Comparison of ENCODE assay signal across 24 cellular contexts in genomic region chrX:46029777-46030176, GRCh38.
DNase-seq lines count a peak whose midpoint lies in the region; ATAC-seq, FAIRE-seq and TF ChIP-seq lines count a peak whose summit lies in the region.
"Had no signal": no experiment of that assay in that cellular context is flagged by ENCODE, and none has a peak within 500 bp of the region (broad histone marks: within the 10 kb centered on the region; RNA-seq: fewer than 3 reads in every experiment).

No MANE protein-coding gene starts in this region.

- H3K79me2 ChIP-seq in HCT116 (ENCODE audit: insufficient read depth, low read length) (no peaks in the 10 kb centered on the region), smooth muscle cell (ENCODE audit: low read depth) (no peaks in the 10 kb centered on the region)

- H3K27ac ChIP-seq in HCT116 (ENCODE audit: low read depth, low read length) (no peak overlapping the region), smooth muscle cell (ENCODE audit: low read depth) (no peak overlapping the region)
- H3K27ac ChIP-seq: cardiac muscle cell, right lobe of liver, SJSA1, stomach, upper lobe of left lung had no signal

- no peaks in the 10 kb centered on the region for H3K9me2 ChIP-seq in HCT116 (ENCODE audit: insufficient read depth)

- H4K20me1 ChIP-seq in HCT116 (ENCODE audit: insufficient read depth): no peaks in the 10 kb centered on the region
- no peaks in the 10 kb centered on the region for H4K20me1 ChIP-seq in smooth muscle cell (ENCODE audit: low read depth)

- H3K9ac ChIP-seq in HCT116 (ENCODE audit: low read length): no peak overlapping the region
- no peak overlapping the region for H3K9ac ChIP-seq in smooth muscle cell (ENCODE audit: low read depth)

- H2AFZ ChIP-seq in HCT116 (ENCODE audit: low read depth, low read length, poor library complexity, severe bottlenecking) (peak overlapping the region; percentile 26), smooth muscle cell (ENCODE audit: low read depth) (no peak overlapping the region)

- peak; percentile 100 for FAIRE-seq in islet of Langerhans (lab: Jason Lieb, UNC)
- FAIRE-seq: GM12892 had no signal

- intact Hi-C loops in HCT116 (cut with micrococcal nuclease): no loop called here

- TF ChIP-seq POLR2A in HCT116 (IDR thresholded peaks at IDR 0.05; ENCODE audit: borderline replicate concordance, extremely low read depth, insufficient read depth, insufficient read length): no peak

- H3F3A ChIP-seq in smooth muscle cell (ENCODE audit: low read depth): no peaks in the 10 kb centered on the region

- H3K4me1 ChIP-seq in HCT116 (ENCODE audit: control insufficient read depth in 1 of 2, insufficient read depth in 2 of 2, low read length in 2 of 2): no peaks in the 10 kb centered on the region
- no peaks in the 10 kb centered on the region for H3K4me1 ChIP-seq in smooth muscle cell (ENCODE audit: low read depth)
- H3K4me1 ChIP-seq: right lobe of liver, SJSA1, stomach, upper lobe of left lung had no signal

- H3K4me2 ChIP-seq in HCT116 (ENCODE audit: low read length): no peak overlapping the region
- no peak overlapping the region for H3K4me2 ChIP-seq in smooth muscle cell

- H3K4me3 ChIP-seq in HCT116 (replicated peaks in 1 of 2; ENCODE audit: low read depth in 1 of 2, low read length in 2 of 2): no peak overlapping the region
- no peak overlapping the region for H3K4me3 ChIP-seq in smooth muscle cell
- H3K4me3 ChIP-seq: cardiac muscle cell, HAP-1, right lobe of liver, SJSA1, stomach, upper lobe of left lung had no signal

- BruUV-seq in HCT116 (replicated peaks; lab: Mats Ljungman, UMichigan): no TSS peak

- no peak for DNase-seq in HCT116 (ENCODE audit: low read depth, low spot score)
- DNase-seq in NCI-H146 treated with DMSO at 0.1 percent for 48 hours (lab: John Stamatoyannopoulos, UW; ENCODE audit: unreplicated experiment): peak; percentile 96
- peak; percentile 96 for DNase-seq in NCI-H748 (lab: John Stamatoyannopoulos, UW; ENCODE audit: unreplicated experiment)
- DNase-seq in smooth muscle cell (lab: John Stamatoyannopoulos, UW; ENCODE audit: unreplicated experiment): no peak
- no peak for DNase-seq in cerebellar nuclear complex (lab: John Stamatoyannopoulos, UW)
- DNase-seq: activated CD4-positive, alpha-beta T cell treated with anti-CD3 and anti-CD28 coated beads, Interleukin-2, amount 50 U/mL, for 1 hour; activated CD8-positive, alpha-beta memory T cell treated with anti-CD3 and anti-CD28 coated beads, Interleukin-2, amount 50 U/mL, for 4 hours; activated effector memory CD4-positive, alpha-beta T cell treated with Interleukin-2 at 50 U/mL for 16 hours; dermis blood vessel endothelial cell; foreskin melanocyte; hippocampal formation; IMR-90; kidney; naive B cell; right lobe of liver; stimulated activated CD4-positive, alpha-beta T cell treated with anti-CD3 and anti-CD28 coated beads, Interleukin-1b, Interleukin-23, amount 100 ng/mL, for 48 hours; stomach; upper lobe of left lung had no signal

- CTCF ChIA-PET in HCT116 (lab: Charles Lee): no interaction called here

- ATAC-seq in HCT116 (no peak), HG02623 (IDR thresholded peaks at IDR 0.05; ENCODE audit: unreplicated experiment) (no peak)

- WGBS in smooth muscle cell (ENCODE audit: low lambda C conversion rate): 92% methylated on average over 1 of the region's 1 CpG

- H3K27me3 ChIP-seq in HCT116 (ENCODE audit: insufficient read depth, low read length) (no peaks in the 10 kb centered on the region), smooth muscle cell (ENCODE audit: low read depth) (no peaks in the 10 kb centered on the region)
- H3K27me3 ChIP-seq: cardiac muscle cell, right lobe of liver, SJSA1, stomach, upper lobe of left lung had no signal

- H3K9me3 ChIP-seq in HCT116 (ENCODE audit: control insufficient read depth in 1 of 2, insufficient read depth in 1 of 2, low read depth in 1 of 2, low read length in 2 of 2) (no peaks in the 10 kb centered on the region), smooth muscle cell (replicated peaks; ENCODE audit: low read depth) (no peaks in the 10 kb centered on the region)
- H3K9me3 ChIP-seq: HAP-1, right lobe of liver, SJSA1, upper lobe of left lung had no signal

- TF ChIP-seq RAD21 in HCT116 (IDR thresholded peaks at IDR 0.05; ENCODE audit: low read depth): no peak

- POLR2A ChIA-PET in HCT116 (lab: Charles Lee): no interaction called here

- RAD21 ChIA-PET in HCT116 (lab: Charles Lee; ENCODE audit: low non-redundant PET in 1 of 2, low total read pairs in 2 of 2, uncharacterized antibody in 2 of 2, unreplicated experiment in 2 of 2): no interaction called here

- no peak for TF ChIP-seq CTCF in HCT116 (IDR thresholded peaks at IDR 0.05 in 2 of 3, conservative IDR thresholded peaks at IDR 0.05 in 1 of 3; ENCODE audit: borderline replicate concordance in 1 of 3, insufficient read depth in 1 of 3, low read depth in 2 of 3, low read length in 2 of 3)
- TF ChIP-seq CTCF in smooth muscle cell (IDR thresholded peaks at IDR 0.05; ENCODE audit: borderline replicate concordance, insufficient read depth, poor library complexity, severe bottlenecking): no peak

- H3K36me3 ChIP-seq in HCT116 (ENCODE audit: control insufficient read depth in 1 of 2, insufficient read depth in 2 of 2, low read length in 2 of 2) (no peaks in the 10 kb centered on the region), smooth muscle cell (ENCODE audit: low read depth) (no peaks in the 10 kb centered on the region)
- H3K36me3 ChIP-seq: cardiac muscle cell, HAP-1, right lobe of liver, SJSA1, stomach, upper lobe of left lung had no signal

TF ChIP-seq in HCT116, 20 proteins besides CTCF, POLR2A, EP300 and RAD21 (continues in another document):
- TF ChIP-seq POLR2AphosphoS5 (IDR thresholded peaks at IDR 0.05; ENCODE audit: low read depth, low read length): no peak
- no peak for TF ChIP-seq JUND (IDR thresholded peaks at IDR 0.05)
- TF ChIP-seq ZFX (IDR thresholded peaks at IDR 0.05): no peak
- no peak for TF ChIP-seq MAX (IDR thresholded peaks at IDR 0.05)
- TF ChIP-seq SRF (IDR thresholded peaks at IDR 0.05; ENCODE audit: low read depth): no peak
- no peak for TF ChIP-seq SP1 (IDR thresholded peaks at IDR 0.05; ENCODE audit: low read depth)
- no peak for TF ChIP-seq YY1 (IDR thresholded peaks at IDR 0.05; ENCODE audit: extremely low read depth, insufficient replicate concordance, low read depth, low read length)
- TF ChIP-seq EZH2phosphoT487 (IDR thresholded peaks at IDR 0.05; ENCODE audit: borderline replicate concordance): no peak
- TF ChIP-seq SIN3A (IDR thresholded peaks at IDR 0.05; ENCODE audit: low read depth): no peak
- TF ChIP-seq TCF7L2 (IDR thresholded peaks at IDR 0.05; ENCODE audit: borderline replicate concordance, extremely low read depth, insufficient read depth, insufficient read length): no peak
- no peak for TF ChIP-seq CBX3 (IDR thresholded peaks at IDR 0.05; ENCODE audit: low read depth)
- TF ChIP-seq REST (IDR thresholded peaks at IDR 0.05; ENCODE audit: low read depth): no peak
- TF ChIP-seq EGR1 (IDR thresholded peaks at IDR 0.05; ENCODE audit: low read depth): no peak
- no peak for TF ChIP-seq ELF1 (IDR thresholded peaks at IDR 0.05; ENCODE audit: borderline replicate concordance, low read depth)
- no peak for TF ChIP-seq ATF3 (IDR thresholded peaks at IDR 0.05)
- no peak for TF ChIP-seq CEBPB (IDR thresholded peaks at IDR 0.05; ENCODE audit: low read depth)
- TF ChIP-seq ZNF274 (IDR thresholded peaks at IDR 0.05; ENCODE audit: low read depth, low read length): no peak

Comparison
In these comparisons a context has a peak if more than half of its experiments do, and no peak if none do; other contexts are left out.
1. DNase-seq: peak in NCI-H146 treated with DMSO at 0.1 percent for 48 hours (single experiment) and NCI-H748 (single experiment); none in HCT116 (single experiment), smooth muscle cell (single experiment) and cerebellar nuclear complex (0 of 2).